Comparison of ENCODE assay signal across 26 cellular contexts in genomic region chr3:53278667-53279066, GRCh38.
"Had no signal": no experiment of that assay in that cellular context is flagged by ENCODE, and none has a peak within 500 bp of the region (broad histone marks: within the 10 kb centered on the region; RNA-seq: fewer than 3 reads in every experiment).

No MANE protein-coding gene starts in this region.

- H3K27me3 ChIP-seq: dorsolateral prefrontal cortex, esophagus squamous epithelium, gastrocnemius medialis, heart right ventricle, left lung had no signal

- H3K4me3 ChIP-seq: coronary artery, dorsolateral prefrontal cortex, esophagus squamous epithelium, gastrocnemius medialis, heart right ventricle, left lung, lower lobe of right lung, mucosa of descending colon had no signal

- ATAC-seq: esophagus mucosa, gastrocnemius medialis, heart right ventricle, left cardiac atrium, left lung, left ventricle myocardium superior, lower lobe of right lung, mucosa of descending colon had no signal

- H3K9me3 ChIP-seq: esophagus squamous epithelium, gastrocnemius medialis, heart right ventricle, left lung, lower lobe of right lung, mucosa of descending colon had no signal

- H3K4me1 Mint-ChIP-seq: mesothelial cell of epicardium, naive B cell had no signal

- DNase-seq: dermis blood vessel endothelial cell; dorsolateral prefrontal cortex; effector CD4-positive, alpha-beta T cell; effector memory CD4-positive, alpha-beta T cell; erythroblast; esophagus squamous epithelium; foreskin fibroblast; foreskin melanocyte; gastrocnemius medialis; glutamatergic neuron; heart right ventricle; hippocampal formation; left cardiac atrium; left ventricle myocardium superior; lower lobe of right lung; mesenchymal stem cell; mucosa of descending colon; naive B cell had no signal

- H3K27me3 Mint-ChIP-seq: naive B cell had no signal

- H3K27ac ChIP-seq: coronary artery, dorsolateral prefrontal cortex, epithelial cell of prostate, esophagus squamous epithelium, gastrocnemius medialis, heart right ventricle, left lung, lower lobe of right lung had no signal

- H3K27ac Mint-ChIP-seq: mesothelial cell of epicardium, naive B cell had no signal

- H3K4me1 ChIP-seq: esophagus squamous epithelium, gastrocnemius medialis, heart right ventricle, left lung, lower lobe of right lung had no signal

- FAIRE-seq: endometrium, islet of Langerhans, keratinocyte had no signal

- H3K9me3 Mint-ChIP-seq: mesothelial cell of epicardium, naive B cell had no signal

- H3K4me3 Mint-ChIP-seq: mesothelial cell of epicardium, naive B cell had no signal
